ENCODE assay signal across 13 cellular contexts in the genomic region with DNA sequence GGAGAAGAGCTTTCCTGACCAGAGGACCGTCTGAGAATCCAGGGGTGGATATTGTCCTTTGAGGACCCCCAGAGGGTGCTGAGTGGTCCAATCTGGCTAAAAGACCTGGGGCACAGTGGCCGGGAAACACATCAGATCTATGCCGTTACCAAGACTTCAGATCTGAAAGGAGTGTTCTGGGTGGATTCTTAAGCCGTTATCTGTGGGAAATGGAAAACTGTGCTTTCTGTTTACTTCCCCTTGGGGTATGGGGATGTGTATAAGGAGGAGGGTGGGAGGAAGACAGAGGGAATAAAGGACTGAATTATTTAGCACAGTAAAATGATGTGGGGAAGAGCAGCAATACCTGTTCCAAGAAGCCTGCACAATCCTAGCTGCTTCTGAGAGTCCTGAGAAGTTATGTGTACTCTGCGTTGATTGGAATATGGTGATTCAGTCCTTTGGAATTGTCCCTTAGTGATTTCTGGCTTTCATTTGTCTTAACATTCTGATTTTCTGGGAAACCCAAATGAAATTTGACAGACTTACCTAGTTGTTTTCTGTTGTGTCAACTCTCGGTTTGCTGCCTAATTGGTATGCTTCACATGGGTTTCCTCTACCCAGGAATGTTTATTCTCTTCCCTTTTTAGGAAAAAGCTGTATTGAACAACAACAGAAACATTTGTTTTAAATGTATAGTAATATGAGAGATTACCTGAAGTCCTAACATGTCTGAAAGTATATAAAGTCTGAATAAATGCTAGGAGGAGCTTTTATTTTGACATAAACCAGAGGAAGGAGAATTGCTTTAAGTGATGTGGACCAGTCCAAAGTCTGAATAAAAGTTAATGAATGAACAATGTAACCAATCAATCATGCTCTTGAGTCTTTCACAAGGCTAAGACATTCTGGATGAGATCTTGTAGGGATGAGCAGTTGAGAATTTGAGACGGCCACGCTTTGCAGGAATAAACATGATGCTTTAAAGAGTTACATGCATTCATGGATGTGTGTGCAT.
DNase-seq lines count a peak whose midpoint lies in the region; ATAC-seq, FAIRE-seq and TF ChIP-seq lines count a peak whose summit lies in the region.
"Had no signal": no experiment of that assay in that cellular context is flagged by ENCODE, and none has a peak within 500 bp of the region (broad histone marks: within the 10 kb centered on the region; RNA-seq: fewer than 3 reads in every experiment).

No MANE protein-coding gene starts in this region.

- no peaks in the 10 kb centered on the region for H3K27me3 ChIP-seq in pancreas
- H3K27me3 ChIP-seq: esophagus squamous epithelium, MG63 had no signal

- H3K4me3 Mint-ChIP-seq in activated T-cell treated with anti-CD3 and anti-CD28 coated beads, Interleukin-2, amount 50 U/mL, for 24 hours: no peak overlapping the region

- H3K4me1 Mint-ChIP-seq in activated T-cell treated with anti-CD3 and anti-CD28 coated beads, Interleukin-2, amount 50 U/mL, for 24 hours (ENCODE audit: low read depth): no peaks in the 10 kb centered on the region

- intact Hi-C loops in pancreas (cut with DNase I): no loop called here

- no peak overlapping the region for H3K27ac Mint-ChIP-seq in activated T-cell treated with anti-CD3 and anti-CD28 coated beads, Interleukin-2, amount 50 U/mL, for 24 hours

- no peaks in the 10 kb centered on the region for H3K36me3 Mint-ChIP-seq in activated T-cell treated with anti-CD3 and anti-CD28 coated beads, Interleukin-2, amount 50 U/mL, for 24 hours (ENCODE audit: low read depth)

- H3K27me3 Mint-ChIP-seq in activated T-cell treated with anti-CD3 and anti-CD28 coated beads, Interleukin-2, amount 50 U/mL, for 24 hours: peaks cover 22% of the 10 kb centered on the region

- no peaks in the 10 kb centered on the region for H3K9me3 Mint-ChIP-seq in activated T-cell treated with anti-CD3 and anti-CD28 coated beads, Interleukin-2, amount 50 U/mL, for 24 hours

- DNase-seq in Caki2 (ENCODE audit: low read depth) (peak; percentile 77), glomerular visceral epithelial cell (ENCODE audit: extremely low spot score) (peak; percentile 36), pancreas (no peak), GF-D8 (lab: John Stamatoyannopoulos, UW) (no peak), erythroblast (lab: John Stamatoyannopoulos, UW) (no peak)
- DNase-seq in activated T-cell treated with anti-CD3 and anti-CD28 coated beads, Interleukin-2, amount 50 U/mL, for 24 hours: no peak
- DNase-seq: cerebellar nuclear complex, esophagus squamous epithelium, MG63 had no signal

- H3K4me3 ChIP-seq in pancreas: no peak overlapping the region
- H3K4me3 ChIP-seq: esophagus squamous epithelium, MG63 had no signal

- TF ChIP-seq POLR2A in erythroblast (IDR thresholded peaks at IDR 0.05; ENCODE audit: low read length): no peak

- H3K9me3 ChIP-seq in pancreas: no peaks in the 10 kb centered on the region
- H3K9me3 ChIP-seq: esophagus squamous epithelium, MG63 had no signal

- H3K4me1 ChIP-seq in pancreas: peaks cover 0 to 7% (median 0%) of the 10 kb centered on the region in 3 donors
- H3K4me1 ChIP-seq: esophagus squamous epithelium had no signal

- no peaks in the 10 kb centered on the region for H3K36me3 ChIP-seq in pancreas
- H3K36me3 ChIP-seq: esophagus squamous epithelium, MG63 had no signal

- TF ChIP-seq CTCF in pancreas (IDR thresholded peaks at IDR 0.05): no peak

- peak; percentile 91 for ATAC-seq in SK-N-SH treated with all-trans-retinoic acid at 6 μM for 48 hours
- ATAC-seq in pancreas: peak in 2 of 4 donors; percentile 21 to 63
- no peak for ATAC-seq in HG03139 (IDR thresholded peaks at IDR 0.05; ENCODE audit: unreplicated experiment)

- 65 to 71% methylated on average over 8 of the region's 8 CpGs for WGBS in pancreas, 2 donors

- no peak overlapping the region for H3K27ac ChIP-seq in pancreas
- H3K27ac ChIP-seq: esophagus squamous epithelium, VCaP had no signal

- in situ Hi-C loops in Caki2 (cut with HindIII; ENCODE audit: low pct_unique_long_range_greater_than_20kb, low sequenced_read_pairs): no loop called here

- peak; percentile 71 for FAIRE-seq in pancreas (lab: Jason Lieb, UNC)
- FAIRE-seq: H1 had no signal

TF ChIP-seq in SK-N-SH treated with all-trans-retinoic acid at 6 μM for 48 hours, 23 proteins besides CTCF, POLR2A, EP300 and RAD21:
- TF ChIP-seq GLIS3 (CRISPR knock-in tag; IDR thresholded peaks at IDR 0.05) (no peak), ISL1 (CRISPR knock-in tag; IDR thresholded peaks at IDR 0.05) (peak; percentile 33; the same call in 1 of the 2 replicates)

Comparison
In these comparisons a context has a peak if more than half of its experiments do, and no peak if none do; other contexts are left out.
1. DNase-seq: peak in Caki2 (single experiment) and glomerular visceral epithelial cell (single experiment); none in pancreas (0 of 6), GF-D8 (single experiment), activated T-cell treated with anti-CD3 and anti-CD28 coated beads, Interleukin-2, amount 50 U/mL, for 24 hours (single experiment) and erythroblast (0 of 2).